In the genomic region with DNA sequence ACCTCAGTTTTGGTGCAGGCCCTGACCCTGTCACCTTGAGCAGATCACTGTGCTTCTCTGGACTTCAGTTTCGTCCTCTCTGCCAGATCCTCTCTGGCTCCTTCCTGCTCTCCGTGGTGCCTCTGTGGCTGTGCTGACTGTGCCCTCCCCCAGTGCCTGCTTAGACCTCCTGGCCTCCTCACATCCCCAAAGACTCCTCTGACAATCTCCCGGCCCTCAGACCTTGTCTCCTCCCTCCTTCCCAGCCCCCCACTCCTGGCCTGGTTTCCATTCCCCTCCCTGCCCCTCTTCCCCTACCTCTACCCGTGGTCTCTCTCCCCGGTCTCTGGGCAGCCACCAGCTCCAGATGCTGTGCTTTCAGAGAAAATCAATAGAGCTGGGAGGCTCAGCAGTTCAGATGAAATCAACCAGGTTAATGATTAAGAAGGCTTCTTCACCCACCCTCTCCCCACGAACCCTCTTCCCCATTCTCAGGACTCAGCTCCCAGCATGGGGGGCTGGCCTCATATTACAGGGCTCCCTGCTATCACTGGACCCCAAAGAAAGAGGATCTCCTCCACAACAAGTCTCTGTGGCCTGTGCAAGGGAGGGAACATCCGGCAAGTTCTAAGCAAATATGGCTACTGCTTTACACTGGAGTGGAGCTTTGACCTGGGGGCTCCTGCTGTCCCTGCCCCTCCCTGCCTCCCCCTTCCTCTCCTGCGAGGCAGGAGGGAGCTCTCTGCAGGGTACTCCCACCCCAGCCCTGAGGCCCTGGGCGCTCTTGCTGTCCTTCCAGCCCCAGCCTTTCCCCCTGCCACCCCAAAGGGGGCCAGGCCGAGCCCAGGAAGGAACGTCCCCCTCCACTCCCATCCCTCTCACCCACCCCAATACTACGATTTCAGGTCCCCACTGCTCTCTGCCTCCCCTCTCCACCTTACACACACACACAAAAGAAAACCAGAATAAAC, we compare ENCODE assay signal across 1 cellular context.
TF ChIP-seq lines count a peak whose summit lies in the region.

No MANE protein-coding gene starts in this region.

TF ChIP-seq in HepG2, 621 proteins besides CTCF, POLR2A, EP300 and RAD21 (continued from another document and continues in another):
- TF ChIP-seq, protein P1, sequence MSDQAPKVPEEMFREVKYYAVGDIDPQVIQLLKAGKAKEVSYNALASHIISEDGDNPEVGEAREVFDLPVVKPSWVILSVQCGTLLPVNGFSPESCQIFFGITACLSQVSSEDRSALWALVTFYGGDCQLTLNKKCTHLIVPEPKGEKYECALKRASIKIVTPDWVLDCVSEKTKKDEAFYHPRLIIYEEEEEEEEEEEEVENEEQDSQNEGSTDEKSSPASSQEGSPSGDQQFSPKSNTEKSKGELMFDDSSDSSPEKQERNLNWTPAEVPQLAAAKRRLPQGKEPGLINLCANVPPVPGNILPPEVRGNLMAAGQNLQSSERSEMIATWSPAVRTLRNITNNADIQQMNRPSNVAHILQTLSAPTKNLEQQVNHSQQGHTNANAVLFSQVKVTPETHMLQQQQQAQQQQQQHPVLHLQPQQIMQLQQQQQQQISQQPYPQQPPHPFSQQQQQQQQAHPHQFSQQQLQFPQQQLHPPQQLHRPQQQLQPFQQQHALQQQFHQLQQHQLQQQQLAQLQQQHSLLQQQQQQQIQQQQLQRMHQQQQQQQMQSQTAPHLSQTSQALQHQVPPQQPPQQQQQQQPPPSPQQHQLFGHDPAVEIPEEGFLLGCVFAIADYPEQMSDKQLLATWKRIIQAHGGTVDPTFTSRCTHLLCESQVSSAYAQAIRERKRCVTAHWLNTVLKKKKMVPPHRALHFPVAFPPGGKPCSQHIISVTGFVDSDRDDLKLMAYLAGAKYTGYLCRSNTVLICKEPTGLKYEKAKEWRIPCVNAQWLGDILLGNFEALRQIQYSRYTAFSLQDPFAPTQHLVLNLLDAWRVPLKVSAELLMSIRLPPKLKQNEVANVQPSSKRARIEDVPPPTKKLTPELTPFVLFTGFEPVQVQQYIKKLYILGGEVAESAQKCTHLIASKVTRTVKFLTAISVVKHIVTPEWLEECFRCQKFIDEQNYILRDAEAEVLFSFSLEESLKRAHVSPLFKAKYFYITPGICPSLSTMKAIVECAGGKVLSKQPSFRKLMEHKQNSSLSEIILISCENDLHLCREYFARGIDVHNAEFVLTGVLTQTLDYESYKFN (CRISPR knock-in tag; conservative IDR thresholded peaks at IDR 0.05), result peak; percentile 94
- TF ChIP-seq PHB2 (IDR thresholded peaks at IDR 0.05; ENCODE audit: partially characterized antibody) (no peak), ZSCAN9 (CRISPR knock-in tag; IDR thresholded peaks at IDR 0.05; ENCODE audit: borderline replicate concordance) (no peak), IKZF4 (CRISPR knock-in tag; IDR thresholded peaks at IDR 0.05; ENCODE audit: borderline replicate concordance, low read depth, not compliant biosample characterization) (no peak), ZC3H13 (CRISPR knock-in tag; IDR thresholded peaks at IDR 0.05) (no peak), ZNF572 (CRISPR knock-in tag; IDR thresholded peaks at IDR 0.05) (no peak), ZNF644 (CRISPR knock-in tag; IDR thresholded peaks at IDR 0.05; ENCODE audit: low read depth) (no peak), ZNF496 (CRISPR knock-in tag; IDR thresholded peaks at IDR 0.05; ENCODE audit: insufficient replicate concordance) (no peak), ZNF329 (CRISPR knock-in tag; IDR thresholded peaks at IDR 0.05; ENCODE audit: low read depth) (no peak), SRSF1 (optimal IDR thresholded peaks at IDR 0.05; ENCODE audit: low read depth, low read length) (peak; percentile 49), PPARG (CRISPR knock-in tag; conservative IDR thresholded peaks at IDR 0.05) (no peak), SYNCRIP (IDR thresholded peaks at IDR 0.05; ENCODE audit: insufficient read depth, low read depth, low read length) (no peak), YEATS2 (CRISPR knock-in tag; IDR thresholded peaks at IDR 0.05; ENCODE audit: borderline replicate concordance) (no peak), NKX3-1 (CRISPR knock-in tag; IDR thresholded peaks at IDR 0.05) (no peak), RBM22 (optimal IDR thresholded peaks at IDR 0.05; ENCODE audit: low read length) (no peak), ZNF367 (CRISPR knock-in tag; IDR thresholded peaks at IDR 0.05; ENCODE audit: borderline replicate concordance) (no peak), CEBPG (CRISPR knock-in tag; IDR thresholded peaks at IDR 0.05) (0 out of 2 replicates have a peak, but pooled peaks have one; percentile 4), MAF1 (CRISPR knock-in tag; IDR thresholded peaks at IDR 0.05; ENCODE audit: borderline replicate concordance) (no peak)
- TF ChIP-seq, protein P2, sequence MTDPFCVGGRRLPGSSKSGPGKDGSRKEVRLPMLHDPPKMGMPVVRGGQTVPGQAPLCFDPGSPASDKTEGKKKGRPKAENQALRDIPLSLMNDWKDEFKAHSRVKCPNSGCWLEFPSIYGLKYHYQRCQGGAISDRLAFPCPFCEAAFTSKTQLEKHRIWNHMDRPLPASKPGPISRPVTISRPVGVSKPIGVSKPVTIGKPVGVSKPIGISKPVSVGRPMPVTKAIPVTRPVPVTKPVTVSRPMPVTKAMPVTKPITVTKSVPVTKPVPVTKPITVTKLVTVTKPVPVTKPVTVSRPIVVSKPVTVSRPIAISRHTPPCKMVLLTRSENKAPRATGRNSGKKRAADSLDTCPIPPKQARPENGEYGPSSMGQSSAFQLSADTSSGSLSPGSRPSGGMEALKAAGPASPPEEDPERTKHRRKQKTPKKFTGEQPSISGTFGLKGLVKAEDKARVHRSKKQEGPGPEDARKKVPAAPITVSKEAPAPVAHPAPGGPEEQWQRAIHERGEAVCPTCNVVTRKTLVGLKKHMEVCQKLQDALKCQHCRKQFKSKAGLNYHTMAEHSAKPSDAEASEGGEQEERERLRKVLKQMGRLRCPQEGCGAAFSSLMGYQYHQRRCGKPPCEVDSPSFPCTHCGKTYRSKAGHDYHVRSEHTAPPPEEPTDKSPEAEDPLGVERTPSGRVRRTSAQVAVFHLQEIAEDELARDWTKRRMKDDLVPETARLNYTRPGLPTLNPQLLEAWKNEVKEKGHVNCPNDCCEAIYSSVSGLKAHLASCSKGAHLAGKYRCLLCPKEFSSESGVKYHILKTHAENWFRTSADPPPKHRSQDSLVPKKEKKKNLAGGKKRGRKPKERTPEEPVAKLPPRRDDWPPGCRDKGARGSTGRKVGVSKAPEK (CRISPR knock-in tag; IDR thresholded peaks at IDR 0.05; ENCODE audit: borderline replicate concordance), result peak; percentile 70; the same call in 1 of the 2 replicates
- TF ChIP-seq, protein P3, sequence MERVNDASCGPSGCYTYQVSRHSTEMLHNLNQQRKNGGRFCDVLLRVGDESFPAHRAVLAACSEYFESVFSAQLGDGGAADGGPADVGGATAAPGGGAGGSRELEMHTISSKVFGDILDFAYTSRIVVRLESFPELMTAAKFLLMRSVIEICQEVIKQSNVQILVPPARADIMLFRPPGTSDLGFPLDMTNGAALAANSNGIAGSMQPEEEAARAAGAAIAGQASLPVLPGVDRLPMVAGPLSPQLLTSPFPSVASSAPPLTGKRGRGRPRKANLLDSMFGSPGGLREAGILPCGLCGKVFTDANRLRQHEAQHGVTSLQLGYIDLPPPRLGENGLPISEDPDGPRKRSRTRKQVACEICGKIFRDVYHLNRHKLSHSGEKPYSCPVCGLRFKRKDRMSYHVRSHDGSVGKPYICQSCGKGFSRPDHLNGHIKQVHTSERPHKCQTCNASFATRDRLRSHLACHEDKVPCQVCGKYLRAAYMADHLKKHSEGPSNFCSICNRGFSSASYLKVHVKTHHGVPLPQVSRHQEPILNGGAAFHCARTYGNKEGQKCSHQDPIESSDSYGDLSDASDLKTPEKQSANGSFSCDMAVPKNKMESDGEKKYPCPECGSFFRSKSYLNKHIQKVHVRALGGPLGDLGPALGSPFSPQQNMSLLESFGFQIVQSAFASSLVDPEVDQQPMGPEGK (CRISPR knock-in tag; IDR thresholded peaks at IDR 0.05), result peak; percentile 98
- TF ChIP-seq, protein P4, sequence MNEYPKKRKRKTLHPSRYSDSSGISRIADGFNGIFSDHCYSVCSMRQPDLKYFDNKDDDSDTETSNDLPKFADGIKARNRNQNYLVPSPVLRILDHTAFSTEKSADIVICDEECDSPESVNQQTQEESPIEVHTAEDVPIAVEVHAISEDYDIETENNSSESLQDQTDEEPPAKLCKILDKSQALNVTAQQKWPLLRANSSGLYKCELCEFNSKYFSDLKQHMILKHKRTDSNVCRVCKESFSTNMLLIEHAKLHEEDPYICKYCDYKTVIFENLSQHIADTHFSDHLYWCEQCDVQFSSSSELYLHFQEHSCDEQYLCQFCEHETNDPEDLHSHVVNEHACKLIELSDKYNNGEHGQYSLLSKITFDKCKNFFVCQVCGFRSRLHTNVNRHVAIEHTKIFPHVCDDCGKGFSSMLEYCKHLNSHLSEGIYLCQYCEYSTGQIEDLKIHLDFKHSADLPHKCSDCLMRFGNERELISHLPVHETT (CRISPR knock-in tag; conservative IDR thresholded peaks at IDR 0.05), result no peak
- TF ChIP-seq, protein P5, sequence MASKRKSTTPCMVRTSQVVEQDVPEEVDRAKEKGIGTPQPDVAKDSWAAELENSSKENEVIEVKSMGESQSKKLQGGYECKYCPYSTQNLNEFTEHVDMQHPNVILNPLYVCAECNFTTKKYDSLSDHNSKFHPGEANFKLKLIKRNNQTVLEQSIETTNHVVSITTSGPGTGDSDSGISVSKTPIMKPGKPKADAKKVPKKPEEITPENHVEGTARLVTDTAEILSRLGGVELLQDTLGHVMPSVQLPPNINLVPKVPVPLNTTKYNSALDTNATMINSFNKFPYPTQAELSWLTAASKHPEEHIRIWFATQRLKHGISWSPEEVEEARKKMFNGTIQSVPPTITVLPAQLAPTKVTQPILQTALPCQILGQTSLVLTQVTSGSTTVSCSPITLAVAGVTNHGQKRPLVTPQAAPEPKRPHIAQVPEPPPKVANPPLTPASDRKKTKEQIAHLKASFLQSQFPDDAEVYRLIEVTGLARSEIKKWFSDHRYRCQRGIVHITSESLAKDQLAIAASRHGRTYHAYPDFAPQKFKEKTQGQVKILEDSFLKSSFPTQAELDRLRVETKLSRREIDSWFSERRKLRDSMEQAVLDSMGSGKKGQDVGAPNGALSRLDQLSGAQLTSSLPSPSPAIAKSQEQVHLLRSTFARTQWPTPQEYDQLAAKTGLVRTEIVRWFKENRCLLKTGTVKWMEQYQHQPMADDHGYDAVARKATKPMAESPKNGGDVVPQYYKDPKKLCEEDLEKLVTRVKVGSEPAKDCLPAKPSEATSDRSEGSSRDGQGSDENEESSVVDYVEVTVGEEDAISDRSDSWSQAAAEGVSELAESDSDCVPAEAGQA (IDR thresholded peaks at IDR 0.05; ENCODE audit: low read depth), result no peak
- TF ChIP-seq, protein P5 (CRISPR knock-in tag; IDR thresholded peaks at IDR 0.05; ENCODE audit: borderline replicate concordance), result no peak
- TF ChIP-seq, protein P6, sequence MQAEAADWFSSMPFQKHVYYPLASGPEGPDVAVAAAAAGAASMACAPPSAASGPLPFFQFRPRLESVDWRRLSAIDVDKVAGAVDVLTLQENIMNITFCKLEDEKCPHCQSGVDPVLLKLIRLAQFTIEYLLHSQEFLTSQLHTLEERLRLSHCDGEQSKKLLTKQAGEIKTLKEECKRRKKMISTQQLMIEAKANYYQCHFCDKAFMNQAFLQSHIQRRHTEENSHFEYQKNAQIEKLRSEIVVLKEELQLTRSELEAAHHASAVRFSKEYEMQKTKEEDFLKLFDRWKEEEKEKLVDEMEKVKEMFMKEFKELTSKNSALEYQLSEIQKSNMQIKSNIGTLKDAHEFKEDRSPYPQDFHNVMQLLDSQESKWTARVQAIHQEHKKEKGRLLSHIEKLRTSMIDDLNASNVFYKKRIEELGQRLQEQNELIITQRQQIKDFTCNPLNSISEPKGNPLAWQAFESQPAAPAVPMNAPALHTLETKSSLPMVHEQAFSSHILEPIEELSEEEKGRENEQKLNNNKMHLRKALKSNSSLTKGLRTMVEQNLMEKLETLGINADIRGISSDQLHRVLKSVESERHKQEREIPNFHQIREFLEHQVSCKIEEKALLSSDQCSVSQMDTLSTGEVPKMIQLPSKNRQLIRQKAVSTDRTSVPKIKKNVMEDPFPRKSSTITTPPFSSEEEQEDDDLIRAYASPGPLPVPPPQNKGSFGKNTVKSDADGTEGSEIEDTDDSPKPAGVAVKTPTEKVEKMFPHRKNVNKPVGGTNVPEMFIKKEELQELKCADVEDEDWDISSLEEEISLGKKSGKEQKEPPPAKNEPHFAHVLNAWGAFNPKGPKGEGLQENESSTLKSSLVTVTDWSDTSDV (CRISPR knock-in tag; IDR thresholded peaks at IDR 0.05), result no peak
- TF ChIP-seq, protein P7, sequence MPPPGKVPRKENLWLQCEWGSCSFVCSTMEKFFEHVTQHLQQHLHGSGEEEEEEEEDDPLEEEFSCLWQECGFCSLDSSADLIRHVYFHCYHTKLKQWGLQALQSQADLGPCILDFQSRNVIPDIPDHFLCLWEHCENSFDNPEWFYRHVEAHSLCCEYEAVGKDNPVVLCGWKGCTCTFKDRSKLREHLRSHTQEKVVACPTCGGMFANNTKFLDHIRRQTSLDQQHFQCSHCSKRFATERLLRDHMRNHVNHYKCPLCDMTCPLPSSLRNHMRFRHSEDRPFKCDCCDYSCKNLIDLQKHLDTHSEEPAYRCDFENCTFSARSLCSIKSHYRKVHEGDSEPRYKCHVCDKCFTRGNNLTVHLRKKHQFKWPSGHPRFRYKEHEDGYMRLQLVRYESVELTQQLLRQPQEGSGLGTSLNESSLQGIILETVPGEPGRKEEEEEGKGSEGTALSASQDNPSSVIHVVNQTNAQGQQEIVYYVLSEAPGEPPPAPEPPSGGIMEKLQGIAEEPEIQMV (CRISPR knock-in tag; IDR thresholded peaks at IDR 0.05; ENCODE audit: low read depth), result 0 out of 2 replicates have a peak, but pooled peaks have one; percentile 15
- TF ChIP-seq, protein P8, sequence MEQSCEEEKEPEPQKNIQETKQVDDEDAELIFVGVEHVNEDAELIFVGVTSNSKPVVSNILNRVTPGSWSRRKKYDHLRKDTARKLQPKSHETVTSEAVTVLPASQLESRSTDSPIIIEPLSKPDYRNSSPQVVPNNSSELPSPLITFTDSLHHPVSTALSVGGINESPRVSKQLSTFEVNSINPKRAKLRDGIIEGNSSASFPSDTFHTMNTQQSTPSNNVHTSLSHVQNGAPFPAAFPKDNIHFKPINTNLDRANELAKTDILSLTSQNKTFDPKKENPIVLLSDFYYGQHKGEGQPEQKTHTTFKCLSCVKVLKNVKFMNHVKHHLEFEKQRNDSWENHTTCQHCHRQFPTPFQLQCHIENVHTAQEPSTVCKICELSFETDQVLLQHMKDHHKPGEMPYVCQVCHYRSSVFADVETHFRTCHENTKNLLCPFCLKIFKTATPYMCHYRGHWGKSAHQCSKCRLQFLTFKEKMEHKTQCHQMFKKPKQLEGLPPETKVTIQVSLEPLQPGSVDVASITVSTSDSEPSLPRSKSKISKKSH (CRISPR knock-in tag; IDR thresholded peaks at IDR 0.05; ENCODE audit: borderline replicate concordance), result no peak; the same call in 1 of the 2 replicates
